ENCODE assay signal across 10 cellular contexts in genomic region chr11:125164091-125164421, GRCh38. TPM values are rescaled to one million over a fixed set of nuclear protein-coding genes. Genes with fewer than 3 reads are reported as not detected.
DNase-seq lines count a peak whose midpoint lies in the region; ATAC-seq and TF ChIP-seq lines count a peak whose summit lies in the region.
"Had no signal": no experiment of that assay in that cellular context is flagged by ENCODE, and none has a peak within 500 bp of the region (broad histone marks: within the 10 kb centered on the region; RNA-seq: fewer than 3 reads in every experiment).

No MANE protein-coding gene starts in this region.

- intact Hi-C loops in activated CD4-positive, alpha-beta T cell treated with anti-CD3 and anti-CD28 coated beads, Interleukin-2, amount 10 ng/mL, durations not matched to agents 24 days and 14 days (cut with micrococcal nuclease): loop anchor here (10.0 kb wide), 2 partner anchors 181 to 409 kb away; partner anchors contain the start of gene VSIG2
- intact Hi-C loops in ascending aorta (cut with DNase I): loop anchor here (1.0 to 10.0 kb wide), 7 partner anchors 53 to 951 kb away; partner anchors contain the start of genes FEZ1, STT3A and TMEM218
- intact Hi-C loops in lower lobe of right lung (cut with DNase I): no loop called here

- H3K27me3 ChIP-seq in ascending aorta: no peaks in the 10 kb centered on the region
- H3K27me3 ChIP-seq in lower lobe of right lung (ENCODE audit: low read depth): peaks cover 53% of the 10 kb centered on the region
- H3K27me3 ChIP-seq in suprapubic skin: peaks cover 28% of the 10 kb centered on the region

- H3K9me3 Mint-ChIP-seq in activated CD4-positive, alpha-beta T cell treated with anti-CD3 and anti-CD28 coated beads, Interleukin-2, amount 10 ng/mL, durations not matched to agents 24 days and 14 days: no peaks in the 10 kb centered on the region

- H3K4me1 ChIP-seq in ascending aorta (peaks cover 8 to 22% of the 10 kb centered on the region in 2 donors), lower lobe of right lung (peaks cover 26% of the 10 kb centered on the region), suprapubic skin (peaks cover 31% of the 10 kb centered on the region)

- TF ChIP-seq EP300 in suprapubic skin (IDR thresholded peaks at IDR 0.05): no peak

- peak overlapping the region; percentile 38 for H3K4me3 Mint-ChIP-seq in activated CD4-positive, alpha-beta T cell treated with anti-CD3 and anti-CD28 coated beads, Interleukin-2, amount 10 ng/mL, durations not matched to agents 24 days and 14 days

- no peaks in the 10 kb centered on the region for H3K36me3 ChIP-seq in ascending aorta
- no peaks in the 10 kb centered on the region for H3K36me3 ChIP-seq in lower lobe of right lung
- no peaks in the 10 kb centered on the region for H3K36me3 ChIP-seq in suprapubic skin

- no peaks in the 10 kb centered on the region for H3K9me3 ChIP-seq in ascending aorta
- H3K9me3 ChIP-seq in lower lobe of right lung: no peaks in the 10 kb centered on the region
- H3K9me3 ChIP-seq in suprapubic skin: no peaks in the 10 kb centered on the region

- H3K36me3 Mint-ChIP-seq in activated CD4-positive, alpha-beta T cell treated with anti-CD3 and anti-CD28 coated beads, Interleukin-2, amount 10 ng/mL, durations not matched to agents 24 days and 14 days (ENCODE audit: low read depth): peaks cover 2% of the 10 kb centered on the region

- DNase-seq in activated CD4-positive, alpha-beta T cell treated with anti-CD3 and anti-CD28 coated beads, Interleukin-2, amount 10 ng/mL, durations not matched to agents 24 days and 14 days: no peak
- DNase-seq in activated CD4-positive, alpha-beta T cell treated with anti-CD3 and anti-CD28 coated beads, Interleukin-2, amount 50 U/mL, for 1 hour: no peak
- DNase-seq in ascending aorta (ENCODE audit: low spot score in 2 of 2): no peak
- no peak for DNase-seq in lower lobe of right lung
- no peak for DNase-seq in suprapubic skin (ENCODE audit: low spot score in 2 of 2)
- DNase-seq in GM03348 (ENCODE audit: low spot score): no peak
- DNase-seq in D341Med (ENCODE audit: low spot score): no peak
- no peak for DNase-seq in GM10248 (ENCODE audit: extremely low spot score)
- DNase-seq: activated gamma-delta T cell had no signal

- H3K27ac Mint-ChIP-seq in activated CD4-positive, alpha-beta T cell treated with anti-CD3 and anti-CD28 coated beads, Interleukin-2, amount 10 ng/mL, durations not matched to agents 24 days and 14 days: no peak overlapping the region

- TF ChIP-seq CTCF in ascending aorta (IDR thresholded peaks at IDR 0.05) (no peak), lower lobe of right lung (IDR thresholded peaks at IDR 0.05) (no peak), suprapubic skin (IDR thresholded peaks at IDR 0.05) (no peak), GM10248 (IDR thresholded peaks at IDR 0.05; ENCODE audit: control extremely low read depth, extremely low read depth, low read depth, missing control alignments) (no peak)

- ATAC-seq in lower lobe of right lung: no peak

- CTCF ChIA-PET in GM10248 (lab: Yijun Ruan, JAX): interaction anchor here (1.0 to 2.7 kb wide), 4 partner anchors 10 to 184 kb away, joined by 3 to 15 read pairs (median 4); no protein-coding TSS in a partner anchor

- POLR2A ChIA-PET in GM10248 (lab: Yijun Ruan, JAX): no interaction called here

- TF ChIP-seq POLR2A in suprapubic skin (IDR thresholded peaks at IDR 0.05): no peak

- peaks cover 71% of the 10 kb centered on the region for H3K27me3 Mint-ChIP-seq in activated CD4-positive, alpha-beta T cell treated with anti-CD3 and anti-CD28 coated beads, Interleukin-2, amount 10 ng/mL, durations not matched to agents 24 days and 14 days

- 20% methylated on average over 8 of the region's 8 CpGs for WGBS in suprapubic skin

- H3K27ac ChIP-seq in ascending aorta: peak overlapping the region; percentile 65 to 91
- H3K27ac ChIP-seq in lower lobe of right lung: peak overlapping the region; percentile 36
- no peak overlapping the region for H3K27ac ChIP-seq in suprapubic skin
- H3K27ac ChIP-seq: RWPE1 had no signal

- peaks cover 19% of the 10 kb centered on the region for H3K4me1 Mint-ChIP-seq in activated CD4-positive, alpha-beta T cell treated with anti-CD3 and anti-CD28 coated beads, Interleukin-2, amount 10 ng/mL, durations not matched to agents 24 days and 14 days

- H3K4me3 ChIP-seq in ascending aorta (peak overlapping the region; percentile 52 to 82), lower lobe of right lung (peak overlapping the region; percentile 59), suprapubic skin (peak overlapping the region; percentile 67)

RNA-seq across cellular contexts. Expression of gene PKNOX2, which starts 0.5 kb away (rescaled TPM):
- not detected in 2 replicates for total RNA-seq in activated CD4-positive, alpha-beta T cell treated with anti-CD3 and anti-CD28 coated beads, Interleukin-2, amount 10 ng/mL, durations not matched to agents 24 days and 14 days
- 12.1 TPM for total RNA-seq in ascending aorta
- 14.4 TPM for total RNA-seq in lower lobe of right lung
- total RNA-seq in suprapubic skin: 1 to 10 TPM; 1.5 to 8.2 (median 3.6) TPM

RNA-seq across cellular contexts. Expression of gene TMEM218, which starts 52.6 kb away (rescaled TPM):
- 17.3 and 18.2 TPM in 2 replicates for total RNA-seq in activated CD4-positive, alpha-beta T cell treated with anti-CD3 and anti-CD28 coated beads, Interleukin-2, amount 10 ng/mL, durations not matched to agents 24 days and 14 days
- total RNA-seq in ascending aorta: 0.64 TPM
- 20.5 TPM for total RNA-seq in lower lobe of right lung
- total RNA-seq in suprapubic skin: 10 to 100 TPM in 3 of 4 donors, 1 to 10 TPM in 1; 9.9 to 19.9 (median 14.6) TPM
